ENCODE assay signal across 1 cellular context in the genomic region with DNA sequence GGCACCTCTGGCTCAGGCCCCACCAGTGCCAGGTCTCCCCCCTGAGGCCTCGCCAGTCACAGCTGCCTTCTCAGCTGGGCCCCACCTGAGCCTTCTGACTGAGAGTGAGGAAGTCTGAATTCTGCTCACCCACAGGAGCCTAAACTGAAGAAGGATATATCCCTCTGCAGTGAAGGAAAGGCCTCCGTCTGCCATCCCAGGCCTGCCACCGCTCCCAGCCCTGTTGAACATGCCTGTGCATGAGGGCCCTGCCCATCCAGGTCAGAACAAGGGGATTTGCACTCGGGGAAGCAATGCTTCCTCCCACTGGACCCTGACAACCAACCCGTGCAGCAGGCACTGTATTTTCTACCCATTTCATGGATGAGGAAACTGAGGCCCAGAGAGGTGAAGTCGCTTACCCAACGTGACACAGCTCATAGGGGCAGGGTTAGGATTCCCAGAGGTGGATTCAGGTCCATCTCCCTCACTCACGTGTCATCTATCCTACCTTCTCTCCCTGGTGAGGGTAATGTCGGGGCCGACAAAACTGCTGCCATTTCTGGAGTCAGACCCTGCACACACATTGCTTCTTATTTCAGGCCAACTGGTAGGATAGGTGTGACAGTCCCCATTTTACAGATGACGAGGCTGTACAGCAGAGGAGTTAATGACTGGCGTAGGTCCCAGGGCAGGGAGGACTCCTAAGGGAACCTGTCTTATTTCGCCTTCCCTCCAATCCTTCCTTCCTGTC.
TF ChIP-seq lines count a peak whose summit lies in the region.

No MANE protein-coding gene starts in this region.

TF ChIP-seq in K562, 482 proteins besides CTCF, POLR2A, EP300 and RAD21:
- no peak for TF ChIP-seq CCAR2 (IDR thresholded peaks at IDR 0.05; ENCODE audit: low read depth, low read length)
- TF ChIP-seq KDM1A (IDR thresholded peaks at IDR 0.05) = 0 out of 4 replicates have a peak, but pooled peaks of 1 of the 2 experiments have one; percentile 33
- peak; percentile 89 for TF ChIP-seq RBM25 (IDR thresholded peaks at IDR 0.05; ENCODE audit: low read depth, low read length, severe bottlenecking)
- 0 out of 2 replicates have a peak, but pooled peaks have one; percentile 74 for TF ChIP-seq EZH2 (IDR thresholded peaks at IDR 0.05; ENCODE audit: borderline replicate concordance, low read depth, low read length)
- TF ChIP-seq XRCC3 (IDR thresholded peaks at IDR 0.05) = no peak
- peak; percentile 75; the same call in 1 of the 2 replicates for TF ChIP-seq BCOR (IDR thresholded peaks at IDR 0.05)
- TF ChIP-seq PTBP1 (IDR thresholded peaks at IDR 0.05; ENCODE audit: low read depth, low read length) = peak; percentile 39; the same call in 1 of the 2 replicates
- TF ChIP-seq SMARCA5 (IDR thresholded peaks at IDR 0.05) = peak; percentile 41; the same call in 1 of the 2 replicates
